ENCODE assay signal across 1 cellular context in the genomic region with DNA sequence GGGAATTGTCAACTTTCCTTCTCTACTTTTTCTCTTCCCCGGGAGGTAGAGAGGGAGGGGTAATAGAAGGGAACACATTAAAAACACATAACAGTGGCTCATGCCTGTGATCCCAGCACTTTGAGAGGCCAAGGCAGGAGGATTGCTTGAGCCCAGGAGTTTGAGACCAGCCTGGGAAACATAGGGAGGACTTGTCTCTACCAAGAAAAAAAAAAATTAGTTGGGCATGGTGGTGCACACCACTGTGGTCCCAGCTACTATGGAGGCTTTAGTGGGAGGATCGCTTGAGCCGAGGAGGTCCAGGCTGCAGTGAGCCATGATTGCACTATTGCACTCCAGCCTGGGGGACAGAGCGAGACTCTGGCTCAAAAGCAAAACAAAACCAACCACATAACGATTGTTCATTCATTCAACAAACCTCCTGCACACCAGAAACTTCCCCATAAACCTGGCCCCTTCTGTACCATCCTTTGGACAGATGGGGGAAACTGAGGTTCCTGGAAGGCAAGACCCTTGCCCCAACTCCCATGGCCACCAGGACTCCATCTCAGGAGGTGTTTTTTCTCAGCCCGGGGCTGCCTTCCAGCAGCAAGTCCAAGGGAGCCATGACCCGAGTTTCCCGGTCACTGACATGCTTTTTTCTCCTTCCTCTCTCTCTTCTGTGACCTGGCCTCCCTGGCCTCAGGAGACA.
TF ChIP-seq lines count a peak whose summit lies in the region.

No MANE protein-coding gene starts in this region.

TF ChIP-seq in HepG2, 621 proteins besides CTCF, POLR2A, EP300 and RAD21:
- TF ChIP-seq ZNF724P (CRISPR knock-in tag; IDR thresholded peaks at IDR 0.05; ENCODE audit: borderline replicate concordance) (no peak), SNAPC2 (CRISPR knock-in tag; IDR thresholded peaks at IDR 0.05) (no peak), EEA1 (CRISPR knock-in tag; IDR thresholded peaks at IDR 0.05; ENCODE audit: borderline replicate concordance) (no peak), SMAD1 (CRISPR knock-in tag; IDR thresholded peaks at IDR 0.05; ENCODE audit: borderline replicate concordance, low read depth) (no peak), TARDBP (CRISPR knock-in tag; IDR thresholded peaks at IDR 0.05) (no peak), ZNF205 (CRISPR knock-in tag; IDR thresholded peaks at IDR 0.05) (no peak), ZNF3 (CRISPR knock-in tag; IDR thresholded peaks at IDR 0.05) (peak; percentile 46; the same call in 1 of the 2 replicates), BHLHE40 (IDR thresholded peaks at IDR 0.05; ENCODE audit: low read length) (no peak), ARNT2 (CRISPR knock-in tag; IDR thresholded peaks at IDR 0.05; ENCODE audit: low read depth) (no peak), ZNF558 (CRISPR knock-in tag; IDR thresholded peaks at IDR 0.05; ENCODE audit: borderline replicate concordance) (no peak), RBAK (CRISPR knock-in tag; IDR thresholded peaks at IDR 0.05) (no peak), POLR2AphosphoS2 (IDR thresholded peaks at IDR 0.05; ENCODE audit: low read depth, low read length) (peak; percentile 28; the same call in 1 of the 2 replicates), ZNF224 (CRISPR knock-in tag; IDR thresholded peaks at IDR 0.05) (no peak)
- TF ChIP-seq, protein P1, sequence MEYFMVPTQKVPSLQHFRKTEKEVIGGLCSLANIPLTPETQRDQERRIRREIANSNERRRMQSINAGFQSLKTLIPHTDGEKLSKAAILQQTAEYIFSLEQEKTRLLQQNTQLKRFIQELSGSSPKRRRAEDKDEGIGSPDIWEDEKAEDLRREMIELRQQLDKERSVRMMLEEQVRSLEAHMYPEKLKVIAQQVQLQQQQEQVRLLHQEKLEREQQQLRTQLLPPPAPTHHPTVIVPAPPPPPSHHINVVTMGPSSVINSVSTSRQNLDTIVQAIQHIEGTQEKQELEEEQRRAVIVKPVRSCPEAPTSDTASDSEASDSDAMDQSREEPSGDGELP (IDR thresholded peaks at IDR 0.05; ENCODE audit: borderline replicate concordance, low read depth): no peak
- TF ChIP-seq, protein P2, sequence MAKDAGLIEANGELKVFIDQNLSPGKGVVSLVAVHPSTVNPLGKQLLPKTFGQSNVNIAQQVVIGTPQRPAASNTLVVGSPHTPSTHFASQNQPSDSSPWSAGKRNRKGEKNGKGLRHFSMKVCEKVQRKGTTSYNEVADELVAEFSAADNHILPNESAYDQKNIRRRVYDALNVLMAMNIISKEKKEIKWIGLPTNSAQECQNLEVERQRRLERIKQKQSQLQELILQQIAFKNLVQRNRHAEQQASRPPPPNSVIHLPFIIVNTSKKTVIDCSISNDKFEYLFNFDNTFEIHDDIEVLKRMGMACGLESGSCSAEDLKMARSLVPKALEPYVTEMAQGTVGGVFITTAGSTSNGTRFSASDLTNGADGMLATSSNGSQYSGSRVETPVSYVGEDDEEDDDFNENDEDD (CRISPR knock-in tag; IDR thresholded peaks at IDR 0.05; ENCODE audit: borderline replicate concordance): no peak
